Comparison of ENCODE assay signal across 9 cellular contexts in the genomic region with DNA sequence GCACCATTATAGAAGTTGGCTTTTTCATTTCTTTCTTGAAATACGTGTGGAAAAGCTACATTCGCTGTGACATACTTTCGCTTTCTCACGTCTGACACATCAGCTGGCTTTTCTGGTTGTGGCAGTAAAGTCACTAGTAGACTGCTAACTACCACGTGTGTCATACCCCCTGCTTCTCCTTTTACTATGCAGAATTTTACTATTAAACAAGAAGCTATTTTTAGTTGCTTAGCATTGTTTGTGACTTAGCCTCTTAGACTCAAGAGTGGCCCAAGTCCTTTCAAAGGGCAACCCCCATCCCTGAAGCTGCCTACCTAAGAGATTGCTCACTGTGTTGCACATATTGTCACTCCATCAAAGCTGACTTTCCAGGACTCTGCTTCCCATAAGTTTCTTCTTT. TPM values are rescaled to one million over a fixed set of nuclear protein-coding genes. Genes with fewer than 3 reads are reported as not detected.
DNase-seq lines count a peak whose midpoint lies in the region; ATAC-seq and TF ChIP-seq lines count a peak whose summit lies in the region.
"Had no signal": no experiment of that assay in that cellular context is flagged by ENCODE, and none has a peak within 500 bp of the region (broad histone marks: within the 10 kb centered on the region; RNA-seq: fewer than 3 reads in every experiment).

No MANE protein-coding gene starts in this region.

- no peak overlapping the region for H3K27ac ChIP-seq in CD4-positive, CD25-positive, alpha-beta regulatory T cell (ENCODE audit: insufficient read depth, low read length, poor library complexity, severe bottlenecking)
- H3K27ac ChIP-seq in Karpas-422 (ENCODE audit: low read length), result peak overlapping the region; percentile 50; the same call in 1 of the 2 replicates
- no peak overlapping the region for H3K27ac ChIP-seq in lower lobe of right lung

- peaks cover 14 to 36% (median 28%) of the 10 kb centered on the region in 4 donors for H3K4me1 Mint-ChIP-seq in CD4-positive, CD25-positive, alpha-beta regulatory T cell

- peak overlapping the region; percentile 91 for H2AFZ ChIP-seq in Karpas-422 (ENCODE audit: low read length)

- H3K4me1 ChIP-seq in CD4-positive, CD25-positive, alpha-beta regulatory T cell (ENCODE audit: control insufficient read depth, insufficient read depth, low read length, poor library complexity, severe bottlenecking), result peaks cover 18% of the 10 kb centered on the region
- H3K4me1 ChIP-seq in Karpas-422 (ENCODE audit: low read length) (peaks cover 28% of the 10 kb centered on the region), lower lobe of right lung (peaks cover 5% of the 10 kb centered on the region)

- peak; percentile 55 to 74 for ATAC-seq in CD4-positive, CD25-positive, alpha-beta regulatory T cell (ENCODE audit: low read depth in 2 of 2)
- ATAC-seq in GM21381 (IDR thresholded peaks at IDR 0.05; ENCODE audit: unreplicated experiment), result peak; percentile 72
- peak; percentile 57 to 61 for ATAC-seq in lower lobe of right lung

- no peaks in the 10 kb centered on the region for H4K20me1 ChIP-seq in Karpas-422 (ENCODE audit: insufficient read depth, low read depth, low read length)

- H3K4me2 ChIP-seq in Karpas-422 (ENCODE audit: low read depth, low read length, poor library complexity, severe bottlenecking), result peak overlapping the region; percentile 67

- no peaks in the 10 kb centered on the region for H3K79me2 ChIP-seq in Karpas-422 (ENCODE audit: low read length)

- TF ChIP-seq CTCF in lower lobe of right lung (IDR thresholded peaks at IDR 0.05), result no peak

- H3K36me3 ChIP-seq in CD4-positive, CD25-positive, alpha-beta regulatory T cell (ENCODE audit: control insufficient read depth, insufficient read depth, low read length), result no peaks in the 10 kb centered on the region
- H3K36me3 ChIP-seq in Karpas-422 (ENCODE audit: insufficient read depth, low read length), result no peaks in the 10 kb centered on the region
- no peaks in the 10 kb centered on the region for H3K36me3 ChIP-seq in lower lobe of right lung

- peak in 1 of 3 donors; percentile 63 for DNase-seq in CD4-positive, CD25-positive, alpha-beta regulatory T cell
- DNase-seq in Karpas-422, result peak; percentile 67
- DNase-seq in activated T-cell treated with anti-CD3 and anti-CD28 coated beads for 4 hours, result peak; percentile 24
- DNase-seq in lower lobe of right lung, result no peak
- DNase-seq in NCI-H128 (lab: John Stamatoyannopoulos, UW; ENCODE audit: unreplicated experiment), result no peak
- no peak for DNase-seq in NCI-H526 treated with DMSO at 0.1 percent for 48 hours (lab: John Stamatoyannopoulos, UW)
- DNase-seq in NCI-H748 (lab: John Stamatoyannopoulos, UW; ENCODE audit: unreplicated experiment), result no peak

- H3K4me3 ChIP-seq in CD4-positive, CD25-positive, alpha-beta regulatory T cell (ENCODE audit: low read depth, low read length), result peak overlapping the region; percentile 87
- peak overlapping the region; percentile 55 for H3K4me3 ChIP-seq in Karpas-422 (ENCODE audit: low read length)
- peak overlapping the region; percentile 28 for H3K4me3 ChIP-seq in lower lobe of right lung

- peaks cover 0 to 5% (median 0%) of the 10 kb centered on the region in 7 donors for H3K9me3 Mint-ChIP-seq in CD4-positive, CD25-positive, alpha-beta regulatory T cell

- H3K9me3 ChIP-seq in CD4-positive, CD25-positive, alpha-beta regulatory T cell (ENCODE audit: control insufficient read depth in 2 of 2, low read length in 2 of 2), result no peaks in the 10 kb centered on the region
- no peaks in the 10 kb centered on the region for H3K9me3 ChIP-seq in Karpas-422 (ENCODE audit: low read length)
- H3K9me3 ChIP-seq in lower lobe of right lung, result no peaks in the 10 kb centered on the region

- intact Hi-C loops in lower lobe of right lung (cut with DNase I), result no loop called here

- H3K27me3 ChIP-seq in CD4-positive, CD25-positive, alpha-beta regulatory T cell (ENCODE audit: control insufficient read depth, insufficient read depth, low read length), result no peaks in the 10 kb centered on the region
- H3K27me3 ChIP-seq in Karpas-422 (ENCODE audit: low read length) (no peaks in the 10 kb centered on the region), lower lobe of right lung (ENCODE audit: low read depth) (no peaks in the 10 kb centered on the region)

- peak overlapping the region; percentile 72 to 90 (median 72) for H3K27ac Mint-ChIP-seq in CD4-positive, CD25-positive, alpha-beta regulatory T cell

- H3K9me2 ChIP-seq in Karpas-422 (replicated peaks; ENCODE audit: insufficient read depth, low read length), result no peaks in the 10 kb centered on the region

- no peaks in the 10 kb centered on the region for H3K36me3 Mint-ChIP-seq in CD4-positive, CD25-positive, alpha-beta regulatory T cell

- peak overlapping the region; percentile 78 to 87 (median 82) for H3K4me3 Mint-ChIP-seq in CD4-positive, CD25-positive, alpha-beta regulatory T cell

- peak overlapping the region; percentile 45 for H3K9ac ChIP-seq in Karpas-422 (ENCODE audit: low read length)

- no peaks in the 10 kb centered on the region for H3K27me3 Mint-ChIP-seq in CD4-positive, CD25-positive, alpha-beta regulatory T cell

RNA-seq across cellular contexts. Expression of gene IL2, which starts 2.1 kb away (rescaled TPM):
- total RNA-seq in CD4-positive, CD25-positive, alpha-beta regulatory T cell, result 1.0 TPM
- polyA plus RNA-seq in CD4-positive, CD25-positive, alpha-beta regulatory T cell, result not detected
- not detected in 2 replicates for total RNA-seq in Karpas-422 (2014; rRNA removed; shearing (Covaris generic); ENCODE audit: low replicate concordance)
- not detected for total RNA-seq in lower lobe of right lung
- total RNA-seq: kidney epithelial cell had no signal

Comparison
In these comparisons a context has a peak if more than half of its experiments do, and no peak if none do; other contexts are left out.
1. DNase-seq: peak in Karpas-422 (single experiment) and activated T-cell treated with anti-CD3 and anti-CD28 coated beads for 4 hours (single experiment); none in lower lobe of right lung (single experiment), NCI-H128 (single experiment), NCI-H526 treated with DMSO at 0.1 percent for 48 hours (single experiment) and NCI-H748 (single experiment).
2. H3K4me3 ChIP-seq: peak in every context shown above with its lines; median percentile 87 in CD4-positive, CD25-positive, alpha-beta regulatory T cell; 55 in Karpas-422; 28 in lower lobe of right lung.
3. Peak in every context shown above with its lines, with median percentiles within 50 percentile points of each other: ATAC-seq.